Comparison of ENCODE assay signal across 1 cellular context in genomic region chr1:165481820-165482532, GRCh38.
TF ChIP-seq lines count a peak whose summit lies in the region.

No MANE protein-coding gene starts in this region.

TF ChIP-seq in K562, 482 proteins besides CTCF, POLR2A, EP300 and RAD21 (continued from another document):
- TF ChIP-seq ATF3 (IDR thresholded peaks at IDR 0.05) (peak; percentile 83), ATF3 (CRISPR knock-in tag; conservative IDR thresholded peaks at IDR 0.05) (no peak), ZKSCAN3 (CRISPR knock-in tag; IDR thresholded peaks at IDR 0.05) (no peak), SMARCA4 (IDR thresholded peaks at IDR 0.05) (0 out of 2 replicates have a peak, but pooled peaks have one; percentile 30), SIRT6 (IDR thresholded peaks at IDR 0.05; ENCODE audit: low read depth, low read length) (no peak), JUNB (CRISPR knock-in tag; conservative IDR thresholded peaks at IDR 0.05) (peak; percentile 44; the same call in 1 of the 2 replicates)
- TF ChIP-seq, protein P1, sequence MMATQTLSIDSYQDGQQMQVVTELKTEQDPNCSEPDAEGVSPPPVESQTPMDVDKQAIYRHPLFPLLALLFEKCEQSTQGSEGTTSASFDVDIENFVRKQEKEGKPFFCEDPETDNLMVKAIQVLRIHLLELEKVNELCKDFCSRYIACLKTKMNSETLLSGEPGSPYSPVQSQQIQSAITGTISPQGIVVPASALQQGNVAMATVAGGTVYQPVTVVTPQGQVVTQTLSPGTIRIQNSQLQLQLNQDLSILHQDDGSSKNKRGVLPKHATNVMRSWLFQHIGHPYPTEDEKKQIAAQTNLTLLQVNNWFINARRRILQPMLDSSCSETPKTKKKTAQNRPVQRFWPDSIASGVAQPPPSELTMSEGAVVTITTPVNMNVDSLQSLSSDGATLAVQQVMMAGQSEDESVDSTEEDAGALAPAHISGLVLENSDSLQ (IDR thresholded peaks at IDR 0.05) = 0 out of 2 replicates have a peak, but pooled peaks have one; percentile 18
- TF ChIP-seq, protein P2, sequence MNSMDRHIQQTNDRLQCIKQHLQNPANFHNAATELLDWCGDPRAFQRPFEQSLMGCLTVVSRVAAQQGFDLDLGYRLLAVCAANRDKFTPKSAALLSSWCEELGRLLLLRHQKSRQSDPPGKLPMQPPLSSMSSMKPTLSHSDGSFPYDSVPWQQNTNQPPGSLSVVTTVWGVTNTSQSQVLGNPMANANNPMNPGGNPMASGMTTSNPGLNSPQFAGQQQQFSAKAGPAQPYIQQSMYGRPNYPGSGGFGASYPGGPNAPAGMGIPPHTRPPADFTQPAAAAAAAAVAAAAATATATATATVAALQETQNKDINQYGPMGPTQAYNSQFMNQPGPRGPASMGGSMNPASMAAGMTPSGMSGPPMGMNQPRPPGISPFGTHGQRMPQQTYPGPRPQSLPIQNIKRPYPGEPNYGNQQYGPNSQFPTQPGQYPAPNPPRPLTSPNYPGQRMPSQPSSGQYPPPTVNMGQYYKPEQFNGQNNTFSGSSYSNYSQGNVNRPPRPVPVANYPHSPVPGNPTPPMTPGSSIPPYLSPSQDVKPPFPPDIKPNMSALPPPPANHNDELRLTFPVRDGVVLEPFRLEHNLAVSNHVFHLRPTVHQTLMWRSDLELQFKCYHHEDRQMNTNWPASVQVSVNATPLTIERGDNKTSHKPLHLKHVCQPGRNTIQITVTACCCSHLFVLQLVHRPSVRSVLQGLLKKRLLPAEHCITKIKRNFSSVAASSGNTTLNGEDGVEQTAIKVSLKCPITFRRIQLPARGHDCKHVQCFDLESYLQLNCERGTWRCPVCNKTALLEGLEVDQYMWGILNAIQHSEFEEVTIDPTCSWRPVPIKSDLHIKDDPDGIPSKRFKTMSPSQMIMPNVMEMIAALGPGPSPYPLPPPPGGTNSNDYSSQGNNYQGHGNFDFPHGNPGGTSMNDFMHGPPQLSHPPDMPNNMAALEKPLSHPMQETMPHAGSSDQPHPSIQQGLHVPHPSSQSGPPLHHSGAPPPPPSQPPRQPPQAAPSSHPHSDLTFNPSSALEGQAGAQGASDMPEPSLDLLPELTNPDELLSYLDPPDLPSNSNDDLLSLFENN (IDR thresholded peaks at IDR 0.05; ENCODE audit: low read depth in 2 of 2, low read length in 2 of 2) = no peak
